8 cellular contexts compared by ENCODE assay signal in genomic region chr10:84537447-84537931, GRCh38.
DNase-seq lines count a peak whose midpoint lies in the region; ATAC-seq, FAIRE-seq and TF ChIP-seq lines count a peak whose summit lies in the region.

No MANE protein-coding gene starts in this region.

- no peaks in the 10 kb centered on the region for H3K9me1 ChIP-seq in endothelial cell of umbilical vein (replicated peaks; ENCODE audit: control insufficient read depth, extremely low read depth, insufficient read depth, low read length)

- no peaks in the 10 kb centered on the region for H4K20me1 ChIP-seq in endothelial cell of umbilical vein (replicated peaks; ENCODE audit: control insufficient read depth, extremely low read depth, insufficient read depth, low read length)

- H2AFZ ChIP-seq in endothelial cell of umbilical vein (ENCODE audit: low read depth, low read length) = no peak overlapping the region

- H3K4me1 ChIP-seq in endothelial cell of umbilical vein (ENCODE audit: control insufficient read depth, extremely low read depth, insufficient read depth, low read length) = peaks cover 13% of the 10 kb centered on the region

- dilution Hi-C loops in endothelial cell of umbilical vein (cut with MboI; ENCODE audit: extremely low pct_ligation_motif_present, low sequenced_read_pairs) = no loop called here

- no peak overlapping the region for H3K27ac ChIP-seq in endothelial cell of umbilical vein (ENCODE audit: insufficient read depth, low read depth, low read length)

- peak; percentile 57 to 66 for TF ChIP-seq CTCF in endothelial cell of umbilical vein (IDR thresholded peaks at IDR 0.05; ENCODE audit: extremely low read depth in 1 of 2, insufficient read depth in 1 of 2, low read depth in 1 of 2, low read length in 2 of 2)

- no peak for TF ChIP-seq POLR2A in endothelial cell of umbilical vein (IDR thresholded peaks at IDR 0.05; ENCODE audit: low read depth, low read length)

- ATAC-seq in GM18873 (IDR thresholded peaks at IDR 0.05; ENCODE audit: low FRiP score, unreplicated experiment) (peak; percentile 73), HG02973 (IDR thresholded peaks at IDR 0.05; ENCODE audit: unreplicated experiment) (peak; percentile 71)

- H3K27me3 ChIP-seq in endothelial cell of umbilical vein (ENCODE audit: control insufficient read depth in 2 of 2, insufficient read depth in 2 of 2, low read length in 2 of 2) = no peaks in the 10 kb centered on the region

- peak; percentile 29 for DNase-seq in COR-L47 (lab: John Stamatoyannopoulos, UW)
- DNase-seq in NCI-H1694 (lab: John Stamatoyannopoulos, UW) = peak; percentile 57
- DNase-seq in UCSD-AML1 (lab: John Stamatoyannopoulos, UW; ENCODE audit: unreplicated experiment) = peak; percentile 28
- peak; percentile 70 for DNase-seq in endothelial cell of umbilical vein (ENCODE audit: low read depth, low spot score)
- peak; percentile 39 for DNase-seq in mucosa of gallbladder (ENCODE audit: low spot score)
- DNase-seq in SHP77 treated with DMSO at 0.1 percent for 48 hours (lab: John Stamatoyannopoulos, UW) = no peak

- CTCF ChIA-PET in endothelial cell of umbilical vein (lab: Charles Lee) = interaction anchor here (0.5 to 9.7 kb wide), 73 partner anchors 9 to 1865 kb away, joined by 3 to 510 read pairs (median 5); partner anchors contain the start of genes CCSER2 and GHITM

- no peak overlapping the region for H3K4me3 ChIP-seq in endothelial cell of umbilical vein (replicated peaks in 1 of 3; ENCODE audit: insufficient read depth in 1 of 3, low read depth in 1 of 3, low read length in 3 of 3)

- no peaks in the 10 kb centered on the region for H3K9me3 ChIP-seq in endothelial cell of umbilical vein (replicated peaks; ENCODE audit: control insufficient read depth, insufficient read depth, low read length)

- peak; percentile 97 for FAIRE-seq in endothelial cell of umbilical vein (lab: Jason Lieb, UNC)

- BruUV-seq in endothelial cell of umbilical vein (replicated peaks; lab: Mats Ljungman, UMichigan) = no TSS peak

- no peaks in the 10 kb centered on the region for H3K79me2 ChIP-seq in endothelial cell of umbilical vein (ENCODE audit: control insufficient read depth, insufficient read depth, low read length)

- H3K36me3 ChIP-seq in endothelial cell of umbilical vein (ENCODE audit: control insufficient read depth in 2 of 2, extremely low read depth in 1 of 2, insufficient read depth in 2 of 2, low read length in 2 of 2) = no peaks in the 10 kb centered on the region

- intact Hi-C loops in endothelial cell of umbilical vein (cut with micrococcal nuclease) = loop anchor here (1.0 kb wide), 4 partner anchors 107 to 273 kb away; no protein-coding TSS in a partner anchor

- no peak overlapping the region for H3K4me2 ChIP-seq in endothelial cell of umbilical vein (ENCODE audit: insufficient read depth, low read length)

- POLR2A ChIA-PET in endothelial cell of umbilical vein (lab: Charles Lee) = no interaction called here

- no peak overlapping the region for H3K9ac ChIP-seq in endothelial cell of umbilical vein (replicated peaks; ENCODE audit: extremely low read depth, insufficient read depth, low read length)

TF ChIP-seq in endothelial cell of umbilical vein, 7 proteins besides CTCF, POLR2A, EP300 and RAD21:
- no peak for TF ChIP-seq JUN (IDR thresholded peaks at IDR 0.05; ENCODE audit: borderline replicate concordance, insufficient read depth, insufficient read length, low read depth)
- no peak for TF ChIP-seq EZH2 (IDR thresholded peaks at IDR 0.05; ENCODE audit: borderline replicate concordance, low read depth, low read length, severe bottlenecking)
- TF ChIP-seq FOS (IDR thresholded peaks at IDR 0.05; ENCODE audit: borderline replicate concordance, insufficient read depth, low read length) = no peak
- TF ChIP-seq, protein P1, sequence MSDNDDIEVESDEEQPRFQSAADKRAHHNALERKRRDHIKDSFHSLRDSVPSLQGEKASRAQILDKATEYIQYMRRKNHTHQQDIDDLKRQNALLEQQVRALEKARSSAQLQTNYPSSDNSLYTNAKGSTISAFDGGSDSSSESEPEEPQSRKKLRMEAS (IDR thresholded peaks at IDR 0.05; ENCODE audit: insufficient read depth, insufficient read length) = no peak
- no peak for TF ChIP-seq MYC (IDR thresholded peaks at IDR 0.05; ENCODE audit: low read depth, low read length)
- TF ChIP-seq GATA2 (IDR thresholded peaks at IDR 0.05; ENCODE audit: insufficient read depth, insufficient read length, low read depth, low read length) = no peak
- no peak for TF ChIP-seq POLR2AphosphoS5 (IDR thresholded peaks at IDR 0.05; ENCODE audit: insufficient read depth, low read depth, low read length)
